Comparison of ENCODE assay signal across 8 cellular contexts in the genomic region with DNA sequence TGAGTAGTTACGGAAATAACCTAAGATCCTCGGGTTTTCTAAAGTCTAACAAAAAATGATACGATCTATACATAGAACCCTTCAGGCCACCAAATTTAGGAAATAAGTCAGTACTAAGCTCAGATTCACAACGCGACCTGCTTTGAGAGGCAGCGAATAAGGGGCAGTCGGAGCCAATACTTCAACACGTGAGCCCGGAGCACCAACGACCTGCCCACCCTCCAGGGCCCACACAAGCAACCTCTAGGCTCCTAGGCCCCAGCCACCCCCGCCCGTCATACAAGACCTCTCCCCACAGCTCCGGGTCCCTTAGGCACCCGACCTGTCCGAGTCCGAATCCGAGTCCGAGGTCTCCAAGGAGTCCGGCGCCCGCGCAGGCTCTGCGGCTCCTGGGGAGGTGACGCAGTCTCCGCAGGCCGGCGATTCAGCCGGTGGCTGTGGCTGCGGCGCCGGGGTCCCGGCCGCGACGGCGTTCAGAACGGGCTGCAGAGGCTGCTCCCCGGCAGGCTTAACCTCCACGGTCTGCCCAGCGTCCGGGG. TPM values are rescaled to one million over a fixed set of nuclear protein-coding genes. Genes with fewer than 3 reads are reported as not detected.
DNase-seq lines count a peak whose midpoint lies in the region; ATAC-seq, FAIRE-seq and TF ChIP-seq lines count a peak whose summit lies in the region.

No MANE protein-coding gene starts in this region.

- H3K27ac ChIP-seq in 22Rv1, result peak overlapping the region; percentile 73
- peak overlapping the region; percentile 53 for H3K27ac ChIP-seq in OCI-LY7 (ENCODE audit: low read depth, low read length, poor library complexity, severe bottlenecking)

- POLR2A ChIA-PET in OCI-LY7 (lab: Charles Lee), result interaction anchor here (1.3 to 1.5 kb wide), 2 partner anchors 9 to 320 kb away, joined by 3 to 4 read pairs; no protein-coding TSS in a partner anchor

- TSS peak; percentile 74 for BruUV-seq in OCI-LY7 (replicated peaks; lab: Mats Ljungman, UMichigan)

- CTCF ChIA-PET in OCI-LY7 (lab: Charles Lee; ENCODE audit: unreplicated experiment), result no interaction called here

- H3K4me3 Mint-ChIP-seq in activated T-cell treated with anti-CD3 and anti-CD28 coated beads, Interleukin-2, amount 50 U/mL, for 72 hours, result peak overlapping the region; percentile 89 to 93
- peak overlapping the region; percentile 86 for H3K4me3 Mint-ChIP-seq in nephron progenitor cell
- peak overlapping the region; percentile 64 to 88 for H3K4me3 Mint-ChIP-seq in stimulated activated naive CD8-positive, alpha-beta T cell treated with anti-CD3 and anti-CD28 coated beads, Interleukin-15, amount 100 ng/mL, for 72 hours

- H4K20me1 ChIP-seq in OCI-LY7 (ENCODE audit: insufficient read depth, low read length), result peaks cover 20% of the 10 kb centered on the region

- ATAC-seq in HG03025 (IDR thresholded peaks at IDR 0.05; ENCODE audit: low FRiP score, unreplicated experiment), result peak; percentile 59
- ATAC-seq in activated T-cell treated with anti-CD3 and anti-CD28 coated beads, Interleukin-2, amount 50 U/mL, for 72 hours (replicated peaks in 1 of 2), result peak; percentile 65 to 73
- peak; percentile 86 for ATAC-seq in stimulated activated naive CD8-positive, alpha-beta T cell treated with anti-CD3 and anti-CD28 coated beads, Interleukin-15, amount 100 ng/mL, for 72 hours

- H3K27ac Mint-ChIP-seq in activated T-cell treated with anti-CD3 and anti-CD28 coated beads, Interleukin-2, amount 50 U/mL, for 72 hours, result peak overlapping the region; percentile 93
- H3K27ac Mint-ChIP-seq in nephron progenitor cell, result peak overlapping the region; percentile 99
- peak overlapping the region; percentile 99 to 100 for H3K27ac Mint-ChIP-seq in stimulated activated naive CD8-positive, alpha-beta T cell treated with anti-CD3 and anti-CD28 coated beads, Interleukin-15, amount 100 ng/mL, for 72 hours

- peaks cover 12% of the 10 kb centered on the region for H3K4me1 ChIP-seq in OCI-LY7 (ENCODE audit: insufficient read depth, low read length, poor library complexity, severe bottlenecking)

- peak overlapping the region; percentile 96 for H3K4me3 ChIP-seq in OCI-LY7 (ENCODE audit: low read depth, low read length, poor library complexity, severe bottlenecking)
- peak overlapping the region; percentile 86 for H3K4me3 ChIP-seq in fibroblast of mammary gland (ENCODE audit: control insufficient read depth, low read depth, low read length)

- H3K79me2 ChIP-seq in OCI-LY7 (ENCODE audit: insufficient read depth, low read depth, low read length), result peaks cover 53% of the 10 kb centered on the region

- no peaks in the 10 kb centered on the region for H3K27me3 Mint-ChIP-seq in activated T-cell treated with anti-CD3 and anti-CD28 coated beads, Interleukin-2, amount 50 U/mL, for 72 hours (ENCODE audit: low read depth)
- H3K27me3 Mint-ChIP-seq in nephron progenitor cell (ENCODE audit: low read depth, poor library complexity), result no peaks in the 10 kb centered on the region
- H3K27me3 Mint-ChIP-seq in stimulated activated naive CD8-positive, alpha-beta T cell treated with anti-CD3 and anti-CD28 coated beads, Interleukin-15, amount 100 ng/mL, for 72 hours, result no peaks in the 10 kb centered on the region

- TF ChIP-seq CTCF in 22Rv1 (IDR thresholded peaks at IDR 0.05), result no peak
- no peak for TF ChIP-seq CTCF in OCI-LY7 (conservative IDR thresholded peaks at IDR 0.05; ENCODE audit: low read length)
- TF ChIP-seq CTCF in fibroblast of mammary gland (conservative IDR thresholded peaks at IDR 0.05; ENCODE audit: control insufficient read depth, insufficient read depth, low read depth, low read length), result no peak
- TF ChIP-seq CTCF in nephron progenitor cell (IDR thresholded peaks at IDR 0.05), result no peak

- peaks cover 11 to 15% of the 10 kb centered on the region in 2 donors for H3K36me3 Mint-ChIP-seq in activated T-cell treated with anti-CD3 and anti-CD28 coated beads, Interleukin-2, amount 50 U/mL, for 72 hours (ENCODE audit: insufficient read depth in 2 of 2)
- H3K36me3 Mint-ChIP-seq in nephron progenitor cell (ENCODE audit: low read depth), result peaks cover 29% of the 10 kb centered on the region

- peak overlapping the region; percentile 82 for H2AFZ ChIP-seq in OCI-LY7 (ENCODE audit: low read length)

- peaks cover 31% of the 10 kb centered on the region for H3K36me3 ChIP-seq in OCI-LY7 (ENCODE audit: insufficient read depth, low read length)

- peak; percentile 33 for DNase-seq in GM18507 (ENCODE audit: extremely low spot score, insufficient read length, low read depth)
- peak; percentile 64 for DNase-seq in OCI-LY7 (ENCODE audit: low spot score)
- peak; percentile 51 to 64 for DNase-seq in activated T-cell treated with anti-CD3 and anti-CD28 coated beads, Interleukin-2, amount 50 U/mL, for 72 hours
- peak; percentile 42 for DNase-seq in fibroblast of mammary gland (ENCODE audit: low read depth)
- peak; percentile 76 for DNase-seq in nephron progenitor cell
- DNase-seq in stimulated activated naive CD8-positive, alpha-beta T cell treated with anti-CD3 and anti-CD28 coated beads, Interleukin-15, amount 100 ng/mL, for 72 hours, result peak; percentile 56 to 72

- peak overlapping the region; percentile 95 for H3K4me2 ChIP-seq in OCI-LY7 (ENCODE audit: low read length)

- no peaks in the 10 kb centered on the region for H3K9me3 ChIP-seq in OCI-LY7 (ENCODE audit: low read length)

- FAIRE-seq in GM18507 (lab: Jason Lieb, UNC), result peak; percentile 62

- no peaks in the 10 kb centered on the region for H3K9me2 ChIP-seq in OCI-LY7 (ENCODE audit: insufficient read depth, low read length)

- peaks cover 36% of the 10 kb centered on the region for H3K4me1 Mint-ChIP-seq in activated T-cell treated with anti-CD3 and anti-CD28 coated beads, Interleukin-2, amount 50 U/mL, for 72 hours (ENCODE audit: low read depth)
- peaks cover 30% of the 10 kb centered on the region for H3K4me1 Mint-ChIP-seq in nephron progenitor cell
- peaks cover 27% of the 10 kb centered on the region for H3K4me1 Mint-ChIP-seq in stimulated activated naive CD8-positive, alpha-beta T cell treated with anti-CD3 and anti-CD28 coated beads, Interleukin-15, amount 100 ng/mL, for 72 hours

- H3K9me3 Mint-ChIP-seq in activated T-cell treated with anti-CD3 and anti-CD28 coated beads, Interleukin-2, amount 50 U/mL, for 72 hours, result no peaks in the 10 kb centered on the region
- H3K9me3 Mint-ChIP-seq in nephron progenitor cell, result no peaks in the 10 kb centered on the region
- no peaks in the 10 kb centered on the region for H3K9me3 Mint-ChIP-seq in stimulated activated naive CD8-positive, alpha-beta T cell treated with anti-CD3 and anti-CD28 coated beads, Interleukin-15, amount 100 ng/mL, for 72 hours

- intact Hi-C loops in OCI-LY7 (cut with micrococcal nuclease; ENCODE audit: unreplicated experiment), result loop anchor here (5.0 to 10.0 kb wide), 3 partner anchors 326 to 499 kb away; a partner anchor contains a TSS

RNA-seq across cellular contexts. Expression of a gene that starts 0.6 kb away (rescaled TPM):
- total RNA-seq in OCI-LY7 (2014; rRNA removed; shearing (Covaris generic)), result 18.2 and 18.8 TPM in 2 replicates
- total RNA-seq in OCI-LY7 (2022), result 32.7 and 33.3 TPM in 2 replicates
- 10 to 100 TPM; 19.8 to 20.8 TPM for total RNA-seq in activated T-cell treated with anti-CD3 and anti-CD28 coated beads, Interleukin-2, amount 50 U/mL, for 72 hours

Comparison
In these comparisons a context has a peak if more than half of its experiments do, and no peak if none do; other contexts are left out.
1. Peak in every context shown above with its lines: DNase-seq, ATAC-seq, H3K4me3 ChIP-seq and H3K27ac ChIP-seq.